Comparison of ENCODE assay signal across 37 cellular contexts in genomic region chr16:79351927-79352326, GRCh38.
"Had no signal": no experiment of that assay in that cellular context is flagged by ENCODE, and none has a peak within 500 bp of the region (broad histone marks: within the 10 kb centered on the region; RNA-seq: fewer than 3 reads in every experiment).

No MANE protein-coding gene starts in this region.

- DNase-seq: activated B cell treated with CpG ODN at 0.5 μM for 24 hours; activated CD4-positive, alpha-beta memory T cell treated with anti-CD3 and anti-CD28 coated beads for 36 hours; activated CD4-positive, alpha-beta T cell treated with anti-CD3 and anti-CD28 coated beads for 4 hours; activated CD4-positive, alpha-beta T cell treated with anti-CD3 and anti-CD28 coated beads, Interleukin-2, amount 10 ng/mL, durations not matched to agents 24 days and 14 days; activated CD4-positive, alpha-beta T cell treated with anti-CD3 and anti-CD28 coated beads, Interleukin-2, amount 50 U/mL, for 1 hour; activated CD4-positive, alpha-beta T cell treated with anti-CD3 and anti-CD28 coated beads, Interleukin-2, amount 50 U/mL, for 4 hours; activated CD4-positive, CD25-positive, alpha-beta regulatory T cell treated with anti-CD3 and anti-CD28 coated beads, Interleukin-2, amount 50 U/mL, for 72 hours; activated CD8-positive, alpha-beta memory T cell treated with anti-CD3 and anti-CD28 coated beads, Interleukin-2, amount 50 U/mL, for 4 hours; activated CD8-positive, alpha-beta T cell treated with anti-CD3 and anti-CD28 coated beads for 36 hours; activated effector memory CD4-positive, alpha-beta T cell treated with anti-CD3 and anti-CD28 coated beads, Interleukin-2, amount 50 U/mL, for 16 hours; activated gamma-delta T cell treated with Interleukin-2 at 50 U/mL for 16 hours; activated naive CD4-positive, alpha-beta T cell; activated naive CD4-positive, alpha-beta T cell treated with anti-CD3 and anti-CD28 coated beads for 36 hours; activated naive CD4-positive, alpha-beta T cell treated with anti-CD3 and anti-CD28 coated beads, Interleukin-2, amount 50 U/mL, for 16 hours; activated naive CD8-positive, alpha-beta T cell treated with anti-CD3 and anti-CD28 coated beads for 36 hours; activated T-cell treated with anti-CD3 and anti-CD28 coated beads for 4 hours; activated T-cell treated with anti-CD3 and anti-CD28 coated beads, Interleukin-2, amount 50 U/mL, for 1 hour; activated T-cell treated with anti-CD3 and anti-CD28 coated beads, Interleukin-2, amount 50 U/mL, for 4 hours; activated T-cell treated with anti-CD3 and anti-CD28 coated beads, Interleukin-2, amount 50 U/mL, for 72 hours; adrenal gland; amniotic stem cell; aorta; body of pancreas; brain microvascular endothelial cell; caudate nucleus; cerebellar nuclear complex; T-helper 1 cell; T-helper 2 cell; T-helper 9 cell had no signal

- ATAC-seq: activated CD8-positive, alpha-beta T cell treated with anti-CD3 and anti-CD28 coated beads for 36 hours; activated naive CD4-positive, alpha-beta T cell treated with anti-CD3 and anti-CD28 coated beads, Interleukin-2, amount 50 U/mL, for 72 hours; activated T-cell treated with anti-CD3 and anti-CD28 coated beads, Interleukin-2, amount 50 U/mL, for 4 hours; activated T-cell treated with anti-CD3 and anti-CD28 coated beads, Interleukin-2, amount 50 U/mL, for 72 hours; activated T-helper 17 cell treated with anti-CD3 and anti-CD28 coated beads, Interleukin-2, amount 50 U/mL, for 72 hours; body of pancreas had no signal

- H3K27me3 ChIP-seq: adrenal gland, body of pancreas, brain microvascular endothelial cell, cardiac muscle cell had no signal

- H3K36me3 Mint-ChIP-seq: activated CD4-positive, alpha-beta memory T cell treated with anti-CD3 and anti-CD28 coated beads for 36 hours; activated naive CD4-positive, alpha-beta T cell treated with anti-CD3 and anti-CD28 coated beads, Interleukin-2, amount 50 U/mL, for 72 hours; activated naive CD8-positive, alpha-beta T cell treated with anti-CD3 and anti-CD28 coated beads for 36 hours had no signal

- H3K4me1 ChIP-seq: body of pancreas had no signal

- H3K9me3 Mint-ChIP-seq: activated B cell treated with CpG ODN at 0.5 μM for 24 hours; activated CD4-positive, alpha-beta memory T cell treated with anti-CD3 and anti-CD28 coated beads for 36 hours; activated CD4-positive, alpha-beta T cell treated with anti-CD3 and anti-CD28 coated beads, Interleukin-2, amount 10 ng/mL, durations not matched to agents 24 days and 14 days; activated CD8-positive, alpha-beta T cell treated with anti-CD3 and anti-CD28 coated beads for 36 hours; activated naive CD4-positive, alpha-beta T cell treated with anti-CD3 and anti-CD28 coated beads for 36 hours; activated naive CD4-positive, alpha-beta T cell treated with anti-CD3 and anti-CD28 coated beads, Interleukin-2, amount 50 U/mL, for 72 hours; activated naive CD8-positive, alpha-beta T cell treated with anti-CD3 and anti-CD28 coated beads for 36 hours; activated T-cell treated with anti-CD3 and anti-CD28 coated beads, Interleukin-2, amount 50 U/mL, for 4 hours; activated T-cell treated with anti-CD3 and anti-CD28 coated beads, Interleukin-2, amount 50 U/mL, for 72 hours; activated T-helper 1 cell treated with anti-CD3 and anti-CD28 coated beads, Interleukin-12 subunit alpha, Interleukin-12 subunit beta, Interleukin-2, Interleukin-4 antibody, amounts not matched to agents 30 ng/mL and 10 ng/mL and 1 ng/mL, durations not matched to agents 14 hours and 24 hours and 36 hours; activated T-helper 17 cell treated with anti-CD3 and anti-CD28 coated beads, Interleukin-2, amount 50 U/mL, for 72 hours; central memory CD8-positive, alpha-beta T cell; T-helper 1 cell treated with Interleukin-12 subunit alpha and Interleukin-12 subunit beta and Interleukin-4 antibody, amounts not matched to agents 30 μg/mL and 1 μg/mL, for 36 hours; T-helper 2 cell treated with Interferon-gamma antibody and Interleukin-4, amounts not matched to agents 5 μg/mL and 100 μg/mL, for 36 hours had no signal

- H3K36me3 ChIP-seq: adrenal gland, brain microvascular endothelial cell, cardiac muscle cell had no signal

- H3K27me3 Mint-ChIP-seq: activated CD4-positive, alpha-beta memory T cell treated with anti-CD3 and anti-CD28 coated beads for 36 hours; activated naive CD8-positive, alpha-beta T cell treated with anti-CD3 and anti-CD28 coated beads for 36 hours; activated T-helper 17 cell treated with anti-CD3 and anti-CD28 coated beads, Interleukin-2, amount 50 U/mL, for 72 hours; central memory CD8-positive, alpha-beta T cell had no signal

- H3K4me3 ChIP-seq: adrenal gland, body of pancreas, cardiac muscle cell had no signal

- H3K9me3 ChIP-seq: adrenal gland, body of pancreas had no signal

- H3K27ac ChIP-seq: adrenal gland, body of pancreas, brain microvascular endothelial cell, cardiac muscle cell, VCaP had no signal

- H3K4me3 Mint-ChIP-seq: activated B cell treated with CpG ODN at 0.5 μM for 24 hours; activated CD4-positive, alpha-beta memory T cell treated with anti-CD3 and anti-CD28 coated beads for 36 hours; activated CD4-positive, alpha-beta T cell treated with anti-CD3 and anti-CD28 coated beads, Interleukin-2, amount 10 ng/mL, durations not matched to agents 24 days and 14 days; activated CD8-positive, alpha-beta T cell treated with anti-CD3 and anti-CD28 coated beads for 36 hours; activated naive CD4-positive, alpha-beta T cell treated with anti-CD3 and anti-CD28 coated beads for 36 hours; activated naive CD8-positive, alpha-beta T cell treated with anti-CD3 and anti-CD28 coated beads for 36 hours; activated T-cell treated with anti-CD3 and anti-CD28 coated beads, Interleukin-2, amount 50 U/mL, for 4 hours; activated T-cell treated with anti-CD3 and anti-CD28 coated beads, Interleukin-2, amount 50 U/mL, for 72 hours; activated T-helper 1 cell treated with anti-CD3 and anti-CD28 coated beads, Interleukin-12 subunit alpha, Interleukin-12 subunit beta, Interleukin-2, Interleukin-4 antibody, amounts not matched to agents 30 ng/mL and 10 ng/mL and 1 ng/mL, durations not matched to agents 14 hours and 24 hours and 36 hours; activated T-helper 17 cell treated with anti-CD3 and anti-CD28 coated beads, Interleukin-2, amount 50 U/mL, for 72 hours; central memory CD8-positive, alpha-beta T cell; T-helper 1 cell treated with Interleukin-12 subunit alpha and Interleukin-12 subunit beta and Interleukin-4 antibody, amounts not matched to agents 30 μg/mL and 1 μg/mL, for 36 hours; T-helper 2 cell treated with Interferon-gamma antibody and Interleukin-4, amounts not matched to agents 5 μg/mL and 100 μg/mL, for 36 hours had no signal

- H3K4me1 Mint-ChIP-seq: activated B cell treated with CpG ODN at 0.5 μM for 24 hours; activated CD4-positive, alpha-beta T cell treated with anti-CD3 and anti-CD28 coated beads, Interleukin-2, amount 10 ng/mL, durations not matched to agents 24 days and 14 days; activated naive CD8-positive, alpha-beta T cell treated with anti-CD3 and anti-CD28 coated beads for 36 hours; central memory CD8-positive, alpha-beta T cell had no signal

- H3K27ac Mint-ChIP-seq: activated B cell treated with CpG ODN at 0.5 μM for 24 hours; activated CD4-positive, alpha-beta memory T cell treated with anti-CD3 and anti-CD28 coated beads for 36 hours; activated CD4-positive, alpha-beta T cell treated with anti-CD3 and anti-CD28 coated beads, Interleukin-2, amount 10 ng/mL, durations not matched to agents 24 days and 14 days; activated CD8-positive, alpha-beta T cell treated with anti-CD3 and anti-CD28 coated beads for 36 hours; activated naive CD4-positive, alpha-beta T cell treated with anti-CD3 and anti-CD28 coated beads for 36 hours; activated naive CD4-positive, alpha-beta T cell treated with anti-CD3 and anti-CD28 coated beads, Interleukin-2, amount 50 U/mL, for 72 hours; activated naive CD8-positive, alpha-beta T cell treated with anti-CD3 and anti-CD28 coated beads for 36 hours; activated T-cell treated with anti-CD3 and anti-CD28 coated beads, Interleukin-2, amount 50 U/mL, for 72 hours; activated T-helper 1 cell treated with anti-CD3 and anti-CD28 coated beads, Interleukin-12 subunit alpha, Interleukin-12 subunit beta, Interleukin-2, Interleukin-4 antibody, amounts not matched to agents 30 ng/mL and 10 ng/mL and 1 ng/mL, durations not matched to agents 14 hours and 24 hours and 36 hours; activated T-helper 17 cell treated with anti-CD3 and anti-CD28 coated beads, Interleukin-2, amount 50 U/mL, for 72 hours; T-helper 1 cell treated with Interleukin-12 subunit alpha and Interleukin-12 subunit beta and Interleukin-4 antibody, amounts not matched to agents 30 μg/mL and 1 μg/mL, for 36 hours; T-helper 2 cell treated with Interferon-gamma antibody and Interleukin-4, amounts not matched to agents 5 μg/mL and 100 μg/mL, for 36 hours had no signal
